Comparison of ENCODE assay signal across 8 cellular contexts in the genomic region with DNA sequence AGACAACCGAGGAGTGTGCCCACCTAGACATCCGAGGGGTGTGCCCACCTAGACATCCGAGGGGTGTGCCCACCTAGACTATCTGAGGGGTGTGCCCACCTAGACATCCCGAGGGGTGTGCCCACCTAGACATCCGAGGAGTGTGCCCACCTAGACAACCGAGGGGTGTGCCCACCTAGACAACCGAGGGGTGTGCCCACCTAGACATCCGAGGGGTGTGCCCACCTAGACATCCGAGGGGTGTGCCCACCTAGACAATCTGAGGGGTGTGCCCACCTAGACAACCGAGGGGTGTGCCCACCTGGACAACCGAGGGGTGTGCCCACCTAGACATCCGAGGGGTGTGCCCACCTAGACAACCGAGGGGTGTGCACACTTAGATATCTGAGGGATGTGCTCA. TPM values are rescaled to one million over a fixed set of nuclear protein-coding genes. Genes with fewer than 3 reads are reported as not detected.
"Had no signal": no experiment of that assay in that cellular context is flagged by ENCODE, and none has a peak within 500 bp of the region (broad histone marks: within the 10 kb centered on the region; RNA-seq: fewer than 3 reads in every experiment).

No MANE protein-coding gene starts in this region.

RNA-seq across cellular contexts. Expression of a gene that starts 10.6 kb away (rescaled TPM):
- total RNA-seq: OCI-LY7, PC-3, PC-9, Peyer's patch, RPMI7951, SJCRH30, SJSA1, SK-MEL-5 had no signal
